Comparison of ENCODE assay signal across 9 cellular contexts in the genomic region with DNA sequence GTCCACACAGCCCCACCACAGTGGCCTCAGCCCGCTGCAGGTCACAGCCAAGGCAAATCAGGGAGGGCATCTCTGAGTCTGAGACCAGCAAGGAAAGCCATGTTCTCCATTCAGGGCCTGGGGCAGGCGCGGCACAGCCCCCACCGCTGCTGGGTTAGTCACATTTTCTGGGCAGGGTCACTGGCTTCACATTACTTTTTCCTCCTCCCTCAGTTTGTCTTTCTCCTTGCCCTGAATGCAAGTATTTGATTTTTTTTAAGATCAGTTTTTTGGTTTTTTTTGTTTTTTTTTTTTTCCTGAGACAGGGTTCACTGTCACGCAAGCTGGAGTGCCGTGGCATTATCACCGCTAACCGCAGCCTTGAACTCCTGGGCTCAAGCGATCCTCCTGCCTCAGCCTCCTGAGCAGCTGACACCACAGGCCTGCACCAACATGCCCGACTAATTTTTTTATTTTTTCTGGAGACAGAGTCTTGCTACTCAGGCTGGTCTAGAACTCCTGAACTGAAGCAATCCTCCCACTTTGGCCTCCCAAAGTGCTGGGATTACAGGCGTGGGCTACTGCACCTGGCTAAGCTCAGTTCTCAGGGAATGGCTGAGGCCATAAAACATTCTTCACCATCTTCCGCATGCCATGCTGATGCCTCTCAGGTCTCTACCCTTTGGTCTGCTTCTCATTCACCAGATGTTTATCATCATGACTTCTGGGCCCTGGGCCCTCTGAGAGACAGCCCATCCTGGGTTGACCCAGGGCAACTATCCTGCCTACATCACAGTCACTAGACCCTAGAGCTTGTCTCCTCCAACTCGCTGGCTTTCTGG. TPM values are rescaled to one million over a fixed set of nuclear protein-coding genes. Genes with fewer than 3 reads are reported as not detected.
DNase-seq lines count a peak whose midpoint lies in the region; ATAC-seq and TF ChIP-seq lines count a peak whose summit lies in the region.
"Had no signal": no experiment of that assay in that cellular context is flagged by ENCODE, and none has a peak within 500 bp of the region (broad histone marks: within the 10 kb centered on the region; RNA-seq: fewer than 3 reads in every experiment).

No MANE protein-coding gene starts in this region.

- H3K36me3 Mint-ChIP-seq in dendritic cell treated with granulocyte-macrophage colony-stimulating factor and Interleukin-4, amounts not matched to agents 40 ng/mL and 50 ng/mL, for 4 days (ENCODE audit: low read depth) = peaks cover 15% of the 10 kb centered on the region

- peak overlapping the region; percentile 78 for H3K9ac ChIP-seq in Loucy (ENCODE audit: low read depth, low read length, poor library complexity, severe bottlenecking)

- H3K9me2 ChIP-seq in Loucy (replicated peaks; ENCODE audit: low read depth, low read length) = no peaks in the 10 kb centered on the region

- H3K9me3 ChIP-seq in Loucy (ENCODE audit: insufficient read depth, low read depth, low read length) (no peaks in the 10 kb centered on the region), prostate gland (no peaks in the 10 kb centered on the region)
- H3K9me3 ChIP-seq: pancreas had no signal

- H4K20me1 ChIP-seq in Loucy (ENCODE audit: insufficient read depth, low read length, poor library complexity, severe bottlenecking) = peaks cover 11% of the 10 kb centered on the region

- H3F3A ChIP-seq in Loucy (ENCODE audit: low read depth) = peaks cover 20% of the 10 kb centered on the region; the same call in 1 of the 2 replicates

- H3K4me1 Mint-ChIP-seq in dendritic cell treated with granulocyte-macrophage colony-stimulating factor and Interleukin-4, amounts not matched to agents 40 ng/mL and 50 ng/mL, for 4 days (ENCODE audit: low read depth) = peaks cover 95% of the 10 kb centered on the region

- H3K36me3 ChIP-seq in Loucy (ENCODE audit: insufficient read depth, low read length) (no peaks in the 10 kb centered on the region), prostate gland (no peaks in the 10 kb centered on the region)
- H3K36me3 ChIP-seq: pancreas had no signal

- H2AFZ ChIP-seq in Loucy (ENCODE audit: low read length) = no peak overlapping the region

- TF ChIP-seq POLR2A in prostate gland (IDR thresholded peaks at IDR 0.05) = no peak
- no peak for TF ChIP-seq POLR2A in lower leg skin (IDR thresholded peaks at IDR 0.05)

- no peaks in the 10 kb centered on the region for H3K9me3 Mint-ChIP-seq in dendritic cell treated with granulocyte-macrophage colony-stimulating factor and Interleukin-4, amounts not matched to agents 40 ng/mL and 50 ng/mL, for 4 days

- H3K27ac Mint-ChIP-seq in dendritic cell treated with granulocyte-macrophage colony-stimulating factor and Interleukin-4, amounts not matched to agents 40 ng/mL and 50 ng/mL, for 4 days = peak overlapping the region; percentile 92

- TF ChIP-seq CTCF in Loucy (conservative IDR thresholded peaks at IDR 0.05; ENCODE audit: low read length) = no peak
- no peak for TF ChIP-seq CTCF in prostate gland (IDR thresholded peaks at IDR 0.05)
- no peak for TF ChIP-seq CTCF in lower leg skin (IDR thresholded peaks at IDR 0.05)

- H3K27me3 ChIP-seq in Loucy (ENCODE audit: insufficient read depth, low read length, poor library complexity, severe bottlenecking) (no peaks in the 10 kb centered on the region), prostate gland (replicated peaks; ENCODE audit: insufficient read depth) (no peaks in the 10 kb centered on the region)
- H3K27me3 ChIP-seq: pancreas had no signal

- ATAC-seq in GM19395 (IDR thresholded peaks at IDR 0.05; ENCODE audit: unreplicated experiment) = no peak

- peak overlapping the region; percentile 99 for H3K4me2 ChIP-seq in Loucy (ENCODE audit: low read depth, low read length, poor library complexity, severe bottlenecking)

- H3K4me3 ChIP-seq in Loucy (ENCODE audit: low read length, poor library complexity, severe bottlenecking) (peak overlapping the region; percentile 77), prostate gland (no peak overlapping the region), lower leg skin (ENCODE audit: low read depth, poor library complexity, severe bottlenecking) (no peak overlapping the region)

- H3K4me3 Mint-ChIP-seq in dendritic cell treated with granulocyte-macrophage colony-stimulating factor and Interleukin-4, amounts not matched to agents 40 ng/mL and 50 ng/mL, for 4 days = peak overlapping the region; percentile 88

- H3K27me3 Mint-ChIP-seq in dendritic cell treated with granulocyte-macrophage colony-stimulating factor and Interleukin-4, amounts not matched to agents 40 ng/mL and 50 ng/mL, for 4 days = no peaks in the 10 kb centered on the region

- H3K27ac ChIP-seq in prostate gland = peak overlapping the region; percentile 33 to 56

- H3K79me2 ChIP-seq in Loucy (ENCODE audit: insufficient read depth, low read length) = peaks cover 71% of the 10 kb centered on the region

- intact Hi-C loops in dendritic cell treated with granulocyte-macrophage colony-stimulating factor and Interleukin-4, amounts not matched to agents 40 ng/mL and 50 ng/mL, for 4 days (cut with micrococcal nuclease) = no loop called here
- intact Hi-C loops in prostate gland (cut with DNase I) = no loop called here
- intact Hi-C loops in lower leg skin (cut with DNase I; ENCODE audit: low total_unique reads) = no loop called here

- DNase-seq in Daoy (ENCODE audit: low read depth) = peak; percentile 55
- no peak for DNase-seq in prostate gland (ENCODE audit: low spot score)
- DNase-seq in SW 1271 (lab: John Stamatoyannopoulos, UW) = no peak
- DNase-seq in lower leg skin (ENCODE audit: low spot score in 2 of 2) = no peak
- no peak for DNase-seq in RPMI8226

- 80% methylated on average over 13 of the region's 13 CpGs for WGBS in prostate gland
- 38 to 50% methylated on average over 13 of the region's 13 CpGs for WGBS in lower leg skin, 2 donors

- peaks cover 64% of the 10 kb centered on the region for H3K4me1 ChIP-seq in Loucy (ENCODE audit: insufficient read depth, low read length, poor library complexity, severe bottlenecking)
- H3K4me1 ChIP-seq in prostate gland (replicated peaks) = peaks cover 8% of the 10 kb centered on the region
- H3K4me1 ChIP-seq: pancreas had no signal

RNA-seq across cellular contexts. Expression of a gene that starts 0.6 kb away (rescaled TPM):
- total RNA-seq in Daoy (2014; rRNA removed; shearing (Covaris generic)) = 123 and 141 TPM in 2 replicates
- 10 to 100 TPM; 80.7 to 96.1 TPM for total RNA-seq in prostate gland
- 100 to 1,000 TPM; 177 to 272 (median 232) TPM for total RNA-seq in lower leg skin

RNA-seq across cellular contexts. Expression of a gene that starts 7.7 kb away (rescaled TPM):
- 0.34 TPM in 1 of 2 replicates, not detected in the other for total RNA-seq in Daoy (2014; rRNA removed; shearing (Covaris generic))
- total RNA-seq in prostate gland = 1 to 10 TPM in 1 of 2 donors, under 1 TPM in 1; 0.23 to 1.8 TPM
- not detected for total RNA-seq in lower leg skin

RNA-seq across cellular contexts. Expression of a gene that starts 56.2 kb away (rescaled TPM):
- total RNA-seq in Daoy (2014; rRNA removed; shearing (Covaris generic)) = 7.5 and 8.5 TPM in 2 replicates
- total RNA-seq in prostate gland (10 to 100 TPM; 31.6 to 32.1 TPM), lower leg skin (10 to 100 TPM; 10.0 to 26.1 (median 23.5) TPM)

RNA-seq across cellular contexts. Expression of a gene that starts 56.5 kb away (rescaled TPM):
- 11.4 and 18.8 TPM in 2 replicates for total RNA-seq in Daoy (2014; rRNA removed; shearing (Covaris generic))
- total RNA-seq in prostate gland (10 to 100 TPM; 51.1 to 72.6 TPM), lower leg skin (100 to 1,000 TPM in 2 of 4 donors, 10 to 100 TPM in 2; 86.2 to 121 (median 101) TPM)
